Comparison of ENCODE assay signal across 8 cellular contexts in genomic region chr10:24360286-24361127, GRCh38.
DNase-seq lines count a peak whose midpoint lies in the region; ATAC-seq and TF ChIP-seq lines count a peak whose summit lies in the region.

No MANE protein-coding gene starts in this region.

- peak; percentile 53 for ATAC-seq in GM19025 (IDR thresholded peaks at IDR 0.05; ENCODE audit: low read depth, unreplicated experiment)
- peak; percentile 87 for ATAC-seq in HG03565 (IDR thresholded peaks at IDR 0.05; ENCODE audit: unreplicated experiment)
- peak; percentile 82; the same call in 1 of the 2 replicates for ATAC-seq in Panc1
- peak; percentile 47 for ATAC-seq in thoracic aorta (ENCODE audit: insufficient number of reproducible peaks, low FRiP score, low read depth)

- H3K27me3 ChIP-seq in Panc1 (ENCODE audit: control insufficient read depth, insufficient read depth, low read length) (no peaks in the 10 kb centered on the region), colonic mucosa (no peaks in the 10 kb centered on the region), liver (ENCODE audit: control insufficient read depth in 4 of 4, insufficient read depth in 4 of 4, low read length in 3 of 4) (no peaks in the 10 kb centered on the region), thoracic aorta (replicated peaks; ENCODE audit: insufficient read depth) (no peaks in the 10 kb centered on the region)

- intact Hi-C loops in Panc1 (cut with micrococcal nuclease; ENCODE audit: unreplicated experiment) (loop anchor here (10.0 kb wide), 2 partner anchors 136 to 366 kb away; no protein-coding TSS in a partner anchor), colonic mucosa (cut with DNase I) (loop anchor here (10.0 kb wide), 2 partner anchors 144 to 166 kb away; no protein-coding TSS in a partner anchor)

- peak; percentile 65 for DNase-seq in D341Med (ENCODE audit: low spot score)
- peak; percentile 32 for DNase-seq in Panc1 (ENCODE audit: low read depth, low spot score)
- DNase-seq in colonic mucosa, result peak; percentile 81
- DNase-seq in thoracic aorta (ENCODE audit: low spot score), result peak; percentile 19
- DNase-seq in mesenteric fat pad (ENCODE audit: low spot score), result no peak

- TF ChIP-seq CTCF in Panc1 (IDR thresholded peaks at IDR 0.05) (peak; percentile 77), colonic mucosa (IDR thresholded peaks at IDR 0.05) (peak; percentile 33), liver (IDR thresholded peaks at IDR 0.05; ENCODE audit: low read depth, low read length, missing input control) (peak; percentile 58), thoracic aorta (IDR thresholded peaks at IDR 0.05) (peak; percentile 67)

- no peaks in the 10 kb centered on the region for H3K36me3 ChIP-seq in Panc1 (ENCODE audit: control insufficient read depth, insufficient read depth, low read length)
- H3K36me3 ChIP-seq in colonic mucosa, result no peaks in the 10 kb centered on the region
- H3K36me3 ChIP-seq in liver (ENCODE audit: control insufficient read depth in 4 of 4, insufficient read depth in 3 of 4, low read depth in 1 of 4, low read length in 3 of 4), result no peaks in the 10 kb centered on the region
- no peaks in the 10 kb centered on the region for H3K36me3 ChIP-seq in thoracic aorta

- H3K9me3 ChIP-seq in Panc1 (ENCODE audit: control insufficient read depth, insufficient read depth, low read depth, low read length) (no peaks in the 10 kb centered on the region), colonic mucosa (no peaks in the 10 kb centered on the region), liver (ENCODE audit: control insufficient read depth in 4 of 4, low read length in 3 of 4) (no peaks in the 10 kb centered on the region), thoracic aorta (no peaks in the 10 kb centered on the region)

- H3K9ac ChIP-seq in colonic mucosa (ENCODE audit: low read depth in 2 of 2, low read length in 2 of 2) (no peak overlapping the region), liver (ENCODE audit: low read depth in 1 of 2, low read length in 2 of 2) (no peak overlapping the region)

- in situ Hi-C loops in Panc1 (cut with HindIII; ENCODE audit: low pct_unique_long_range_greater_than_20kb, low sequenced_read_pairs), result no loop called here

- no peak overlapping the region for H3K4me3 ChIP-seq in Panc1 (ENCODE audit: low read depth in 2 of 2, low read length in 2 of 2)
- no peak overlapping the region for H3K4me3 ChIP-seq in colonic mucosa
- H3K4me3 ChIP-seq in liver (ENCODE audit: low read depth in 1 of 3, low read length in 3 of 3), result no peak overlapping the region
- H3K4me3 ChIP-seq in thoracic aorta, result no peak overlapping the region

- no TSS peak for BruUV-seq in Panc1 (replicated peaks; lab: Mats Ljungman, UMichigan)

- 29% methylated on average over 12 of the region's 12 CpGs for WGBS in liver

- H3K4me1 ChIP-seq in Panc1 (ENCODE audit: control insufficient read depth, insufficient read depth, low read length) (no peaks in the 10 kb centered on the region), colonic mucosa (no peaks in the 10 kb centered on the region), liver (ENCODE audit: control insufficient read depth in 4 of 4, insufficient read depth in 4 of 4, low read length in 3 of 4) (no peaks in the 10 kb centered on the region), thoracic aorta (ENCODE audit: control insufficient read depth in 1 of 2, low read depth in 2 of 2) (no peaks in the 10 kb centered on the region)

- peak; percentile 86 to 89 for TF ChIP-seq RAD21 in liver (IDR thresholded peaks at IDR 0.05)

- POLR2A ChIA-PET in Panc1 (lab: Charles Lee), result no interaction called here

- H3K27ac ChIP-seq in Panc1 (ENCODE audit: low read length), result no peak overlapping the region
- no peak overlapping the region for H3K27ac ChIP-seq in colonic mucosa
- H3K27ac ChIP-seq in liver (ENCODE audit: low read depth in 1 of 2, low read length in 2 of 2), result no peak overlapping the region
- H3K27ac ChIP-seq in thoracic aorta, result no peak overlapping the region

- CTCF ChIA-PET in Panc1 (lab: Charles Lee), result interaction anchor here (0.5 to 1.5 kb wide), 3 partner anchors 123 to 366 kb away, joined by 4 to 9 read pairs (median 6); no protein-coding TSS in a partner anchor

TF ChIP-seq in liver, 16 proteins besides CTCF, POLR2A, EP300 and RAD21:
- no peak for TF ChIP-seq ATF3 (IDR thresholded peaks at IDR 0.05)
- no peak for TF ChIP-seq YY1 (IDR thresholded peaks at IDR 0.05)
- TF ChIP-seq RXRA (IDR thresholded peaks at IDR 0.05), result no peak
- TF ChIP-seq EGR1 (IDR thresholded peaks at IDR 0.05; ENCODE audit: low read depth in 2 of 2), result no peak
- no peak for TF ChIP-seq JUND (IDR thresholded peaks at IDR 0.05)
- no peak for TF ChIP-seq MAX (IDR thresholded peaks at IDR 0.05)
